1 cellular context compared by ENCODE assay signal in genomic region chr10:114173680-114174461, GRCh38.
TF ChIP-seq lines count a peak whose summit lies in the region.

CCDC186 (minus strand) TSS chr10:114174203; CDS start chr10:114163268, 10,935 bp downstream.

TF ChIP-seq in HepG2, 621 proteins besides CTCF, POLR2A, EP300 and RAD21 (continued from another document and continues in another):
- TF ChIP-seq ZHX1 (CRISPR knock-in tag; IDR thresholded peaks at IDR 0.05; ENCODE audit: low read depth) (peak; percentile 92), TBX3 (IDR thresholded peaks at IDR 0.05; ENCODE audit: borderline replicate concordance) (0 out of 2 replicates have a peak, but pooled peaks have one; percentile 4), ETV5 (CRISPR knock-in tag; IDR thresholded peaks at IDR 0.05; ENCODE audit: borderline replicate concordance) (no peak), HOMEZ (CRISPR knock-in tag; IDR thresholded peaks at IDR 0.05; ENCODE audit: low read depth) (peak; percentile 60; the same call in 1 of the 2 replicates), ZFP62 (CRISPR knock-in tag; IDR thresholded peaks at IDR 0.05) (no peak), TOE1 (CRISPR knock-in tag; IDR thresholded peaks at IDR 0.05) (no peak), TBL1XR1 (IDR thresholded peaks at IDR 0.05; ENCODE audit: borderline replicate concordance, low read length, partially characterized antibody) (no peak), DRAP1 (CRISPR knock-in tag; IDR thresholded peaks at IDR 0.05) (peak; percentile 97), NFRKB (IDR thresholded peaks at IDR 0.05) (no peak), CREM (IDR thresholded peaks at IDR 0.05) (peak; percentile 58; the same call in 1 of the 2 replicates), CREM (CRISPR knock-in tag; IDR thresholded peaks at IDR 0.05) (no peak), MAX (IDR thresholded peaks at IDR 0.05) (peak; percentile 36; the same call in 1 of the 2 replicates), SETDB1 (CRISPR knock-in tag; IDR thresholded peaks at IDR 0.05; ENCODE audit: borderline replicate concordance) (no peak), ZNF615 (CRISPR knock-in tag; IDR thresholded peaks at IDR 0.05; ENCODE audit: borderline replicate concordance) (0 out of 2 replicates have a peak, but pooled peaks have one; percentile 2), CSRNP1 (CRISPR knock-in tag; IDR thresholded peaks at IDR 0.05) (no peak), ZNF34 (CRISPR knock-in tag; IDR thresholded peaks at IDR 0.05; ENCODE audit: borderline replicate concordance) (no peak), ZNF253 (CRISPR knock-in tag; IDR thresholded peaks at IDR 0.05; ENCODE audit: borderline replicate concordance) (no peak), ZNF280D (CRISPR knock-in tag; IDR thresholded peaks at IDR 0.05) (no peak), TAF1 (CRISPR knock-in tag; IDR thresholded peaks at IDR 0.05) (peak; percentile 81), HBP1 (CRISPR knock-in tag; IDR thresholded peaks at IDR 0.05; ENCODE audit: low read depth) (peak; percentile 81; the same call in 1 of the 2 replicates), GLMP (CRISPR knock-in tag; IDR thresholded peaks at IDR 0.05; ENCODE audit: borderline replicate concordance) (no peak), ZUFSP (CRISPR knock-in tag; IDR thresholded peaks at IDR 0.05; ENCODE audit: borderline replicate concordance) (no peak), MIER3 (CRISPR knock-in tag; IDR thresholded peaks at IDR 0.05; ENCODE audit: borderline replicate concordance) (peak; percentile 54; the same call in 1 of the 2 replicates), IRF1 (CRISPR knock-in tag; IDR thresholded peaks at IDR 0.05; ENCODE audit: low read depth) (no peak), ZNF18 (CRISPR knock-in tag; IDR thresholded peaks at IDR 0.05; ENCODE audit: insufficient replicate concordance) (peak; percentile 34), ZBED4 (CRISPR knock-in tag; IDR thresholded peaks at IDR 0.05; ENCODE audit: borderline replicate concordance) (peak; percentile 82; the same call in 1 of the 2 replicates), HOXA5 (CRISPR knock-in tag; IDR thresholded peaks at IDR 0.05) (peak; percentile 76), ZGPAT (CRISPR knock-in tag; IDR thresholded peaks at IDR 0.05) (peak; percentile 74)
